In genomic region chr2:37635359-37636208, GRCh38 we compare ENCODE assay signal across 8 cellular contexts. TPM values are rescaled to one million over a fixed set of nuclear protein-coding genes. Genes with fewer than 3 reads are reported as not detected.
A peak's percentile ranks its signal among the peaks of the same experiment; 100 is the strongest.
DNase-seq lines count a peak whose midpoint lies in the region; ATAC-seq and TF ChIP-seq lines count a peak whose summit lies in the region.

No MANE protein-coding gene starts in this region.

- H3K27ac Mint-ChIP-seq in activated CD4-positive, alpha-beta T cell treated with anti-CD3 and anti-CD28 coated beads, Interleukin-2, amount 10 ng/mL, durations not matched to agents 7 days and 5 days: peak overlapping the region; percentile 64

- no peaks in the 10 kb centered on the region for H3K9me3 ChIP-seq in SK-N-SH
- no peaks in the 10 kb centered on the region for H3K9me3 ChIP-seq in esophagus squamous epithelium
- no peaks in the 10 kb centered on the region for H3K9me3 ChIP-seq in thyroid gland

- H3K4me2 ChIP-seq in SK-N-SH: no peak overlapping the region

- H3K4me3 ChIP-seq in SK-N-SH (ENCODE audit: low read depth in 2 of 2, low read length in 1 of 2) (no peak overlapping the region), esophagus squamous epithelium (no peak overlapping the region), thyroid gland (replicated peaks in 1 of 3) (no peak overlapping the region)

- H3K9me2 ChIP-seq in SK-N-SH: no peaks in the 10 kb centered on the region

- H3K27ac ChIP-seq in SK-N-SH (ENCODE audit: low read depth in 2 of 2, low read length in 1 of 2) (peak overlapping the region in 1 of 2 experiments; percentile 26; a peak in 2 of 4 replicates), esophagus squamous epithelium (peak overlapping the region in 2 of 4 donors; percentile 15 to 33), thyroid gland (no peak overlapping the region)

- peaks cover 8% of the 10 kb centered on the region; the same call in 1 of the 2 replicates for H3K79me2 ChIP-seq in SK-N-SH (ENCODE audit: insufficient read depth)

- H3K36me3 Mint-ChIP-seq in activated CD4-positive, alpha-beta T cell treated with anti-CD3 and anti-CD28 coated beads, Interleukin-2, amount 10 ng/mL, durations not matched to agents 7 days and 5 days (ENCODE audit: low read depth): peaks cover 11% of the 10 kb centered on the region

- no peak overlapping the region for H3K4me3 Mint-ChIP-seq in activated CD4-positive, alpha-beta T cell treated with anti-CD3 and anti-CD28 coated beads, Interleukin-2, amount 10 ng/mL, durations not matched to agents 7 days and 5 days

- H3K27me3 ChIP-seq in SK-N-SH (ENCODE audit: insufficient read depth) (no peaks in the 10 kb centered on the region), esophagus squamous epithelium (no peaks in the 10 kb centered on the region), thyroid gland (no peaks in the 10 kb centered on the region)

- ATAC-seq in SK-N-SH treated with all-trans-retinoic acid at 6 μM for 48 hours (peak; percentile 0), HG03457 (IDR thresholded peaks at IDR 0.05; ENCODE audit: unreplicated experiment) (peak; percentile 67)

- peaks cover 46% of the 10 kb centered on the region for H3K4me1 Mint-ChIP-seq in activated CD4-positive, alpha-beta T cell treated with anti-CD3 and anti-CD28 coated beads, Interleukin-2, amount 10 ng/mL, durations not matched to agents 7 days and 5 days

- TF ChIP-seq EP300 in SK-N-SH (IDR thresholded peaks at IDR 0.05; ENCODE audit: borderline replicate concordance in 1 of 2, low read depth in 1 of 2, low read length in 1 of 2): no peak

- peaks cover 2% of the 10 kb centered on the region for H3K9me3 Mint-ChIP-seq in activated CD4-positive, alpha-beta T cell treated with anti-CD3 and anti-CD28 coated beads, Interleukin-2, amount 10 ng/mL, durations not matched to agents 7 days and 5 days

- H3K4me1 ChIP-seq in SK-N-SH (ENCODE audit: control insufficient read depth in 1 of 2, insufficient read depth in 2 of 2, low read depth in 1 of 2, low read length in 1 of 2) (peaks cover 13 to 56% of the 10 kb centered on the region in 2 experiments; a peak in 3 of 4 replicates), esophagus squamous epithelium (peaks cover 0 to 21% (median 6%) of the 10 kb centered on the region in 3 donors), thyroid gland (no peaks in the 10 kb centered on the region)

- no peak overlapping the region for H3K9ac ChIP-seq in SK-N-SH

- no peaks in the 10 kb centered on the region for H4K20me1 ChIP-seq in SK-N-SH (ENCODE audit: insufficient read depth)

- H3K27me3 Mint-ChIP-seq in activated CD4-positive, alpha-beta T cell treated with anti-CD3 and anti-CD28 coated beads, Interleukin-2, amount 10 ng/mL, durations not matched to agents 7 days and 5 days: no peaks in the 10 kb centered on the region

- DNase-seq in SK-N-SH (no peak), esophagus squamous epithelium (lab: John Stamatoyannopoulos, UW) (peak; percentile 17), thyroid gland (no peak), GM03348 (ENCODE audit: low spot score) (no peak)
- peak; percentile 69 for DNase-seq in activated CD4-positive, alpha-beta T cell treated with anti-CD3 and anti-CD28 coated beads, Interleukin-2, amount 10 ng/mL, durations not matched to agents 7 days and 5 days
- peak; percentile 69 for DNase-seq in stimulated activated CD4-positive, alpha-beta T cell treated with anti-CD3 and anti-CD28 coated beads, Interleukin-2, amount 100 ng/mL, for 4 hours (ENCODE audit: low read depth)

- TF ChIP-seq CTCF in SK-N-SH (IDR thresholded peaks at IDR 0.05): no peak
- TF ChIP-seq CTCF in esophagus squamous epithelium (IDR thresholded peaks at IDR 0.05): no peak
- no peak for TF ChIP-seq CTCF in thyroid gland (IDR thresholded peaks at IDR 0.05)

- CTCF ChIA-PET in SK-N-SH (lab: Yijun Ruan, JAX): interaction anchor here (0.7 to 2.6 kb wide), 7 partner anchors 14 to 242 kb away, joined by 3 to 9 read pairs (median 4); no protein-coding TSS in a partner anchor
- CTCF ChIA-PET in activated CD4-positive, alpha-beta T cell treated with anti-CD3 and anti-CD28 coated beads, Interleukin-2, amount 10 ng/mL, durations not matched to agents 7 days and 5 days (lab: Charles Lee): interaction anchor here (0.7 to 1.9 kb wide), 2 partner anchors 15 to 1026 kb away, joined by 3 to 7 read pairs; no protein-coding TSS in a partner anchor

- no peak for TF ChIP-seq RAD21 in SK-N-SH (IDR thresholded peaks at IDR 0.05; ENCODE audit: low read length)

- TF ChIP-seq POLR2A in esophagus squamous epithelium (IDR thresholded peaks at IDR 0.05) (no peak), thyroid gland (IDR thresholded peaks at IDR 0.05) (no peak)

- H3K36me3 ChIP-seq in SK-N-SH (replicated peaks in 1 of 2; ENCODE audit: control insufficient read depth in 1 of 2, insufficient read depth in 2 of 2, low read length in 1 of 2) (peaks cover 7 to 14% of the 10 kb centered on the region in 2 experiments), esophagus squamous epithelium (no peaks in the 10 kb centered on the region), thyroid gland (no peaks in the 10 kb centered on the region)

- whole genome bisulfite sequencing in SK-N-SH (ENCODE audit: low lambda C conversion rate): 86% methylated on average over 9 of the region's 9 CpGs
- 16 to 46% methylated on average over 6 of the region's 9 CpGs for WGBS in esophagus squamous epithelium, 2 donors
- WGBS in thyroid gland, 2 donors: 82 to 88% methylated on average over 9 of the region's 9 CpGs

- POLR2A ChIA-PET in SK-N-SH (lab: Yijun Ruan, JAX): no interaction called here
- POLR2A ChIA-PET in activated CD4-positive, alpha-beta T cell treated with anti-CD3 and anti-CD28 coated beads, Interleukin-2, amount 10 ng/mL, durations not matched to agents 7 days and 5 days (lab: Charles Lee): no interaction called here

- H3F3A ChIP-seq in SK-N-SH (replicated peaks; ENCODE audit: insufficient read depth): peaks cover 26% of the 10 kb centered on the region

- intact Hi-C loops in esophagus squamous epithelium (cut with DNase I) (no loop called here), thyroid gland (cut with DNase I) (no loop called here)

- H2AFZ ChIP-seq in SK-N-SH (ENCODE audit: low read depth): no peak overlapping the region

TF ChIP-seq in SK-N-SH treated with all-trans-retinoic acid at 6 μM for 48 hours, 23 proteins besides CTCF, POLR2A, EP300 and RAD21 (continues in another document):
- no peak for TF ChIP-seq ZC3H10 (CRISPR knock-in tag; IDR thresholded peaks at IDR 0.05)
- TF ChIP-seq, protein P1, sequence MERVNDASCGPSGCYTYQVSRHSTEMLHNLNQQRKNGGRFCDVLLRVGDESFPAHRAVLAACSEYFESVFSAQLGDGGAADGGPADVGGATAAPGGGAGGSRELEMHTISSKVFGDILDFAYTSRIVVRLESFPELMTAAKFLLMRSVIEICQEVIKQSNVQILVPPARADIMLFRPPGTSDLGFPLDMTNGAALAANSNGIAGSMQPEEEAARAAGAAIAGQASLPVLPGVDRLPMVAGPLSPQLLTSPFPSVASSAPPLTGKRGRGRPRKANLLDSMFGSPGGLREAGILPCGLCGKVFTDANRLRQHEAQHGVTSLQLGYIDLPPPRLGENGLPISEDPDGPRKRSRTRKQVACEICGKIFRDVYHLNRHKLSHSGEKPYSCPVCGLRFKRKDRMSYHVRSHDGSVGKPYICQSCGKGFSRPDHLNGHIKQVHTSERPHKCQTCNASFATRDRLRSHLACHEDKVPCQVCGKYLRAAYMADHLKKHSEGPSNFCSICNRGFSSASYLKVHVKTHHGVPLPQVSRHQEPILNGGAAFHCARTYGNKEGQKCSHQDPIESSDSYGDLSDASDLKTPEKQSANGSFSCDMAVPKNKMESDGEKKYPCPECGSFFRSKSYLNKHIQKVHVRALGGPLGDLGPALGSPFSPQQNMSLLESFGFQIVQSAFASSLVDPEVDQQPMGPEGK (CRISPR knock-in tag; IDR thresholded peaks at IDR 0.05; ENCODE audit: borderline replicate concordance): no peak

TF ChIP-seq in SK-N-SH, 30 proteins besides CTCF, POLR2A, EP300 and RAD21 (continues in another document):
- TF ChIP-seq YY1 (IDR thresholded peaks at IDR 0.05; ENCODE audit: low read depth) (no peak), PBX3 (IDR thresholded peaks at IDR 0.05) (no peak), TEAD4 (IDR thresholded peaks at IDR 0.05; ENCODE audit: borderline replicate concordance, insufficient read depth) (no peak), MAX (IDR thresholded peaks at IDR 0.05; ENCODE audit: low read depth) (no peak)
- TF ChIP-seq, protein P2, sequence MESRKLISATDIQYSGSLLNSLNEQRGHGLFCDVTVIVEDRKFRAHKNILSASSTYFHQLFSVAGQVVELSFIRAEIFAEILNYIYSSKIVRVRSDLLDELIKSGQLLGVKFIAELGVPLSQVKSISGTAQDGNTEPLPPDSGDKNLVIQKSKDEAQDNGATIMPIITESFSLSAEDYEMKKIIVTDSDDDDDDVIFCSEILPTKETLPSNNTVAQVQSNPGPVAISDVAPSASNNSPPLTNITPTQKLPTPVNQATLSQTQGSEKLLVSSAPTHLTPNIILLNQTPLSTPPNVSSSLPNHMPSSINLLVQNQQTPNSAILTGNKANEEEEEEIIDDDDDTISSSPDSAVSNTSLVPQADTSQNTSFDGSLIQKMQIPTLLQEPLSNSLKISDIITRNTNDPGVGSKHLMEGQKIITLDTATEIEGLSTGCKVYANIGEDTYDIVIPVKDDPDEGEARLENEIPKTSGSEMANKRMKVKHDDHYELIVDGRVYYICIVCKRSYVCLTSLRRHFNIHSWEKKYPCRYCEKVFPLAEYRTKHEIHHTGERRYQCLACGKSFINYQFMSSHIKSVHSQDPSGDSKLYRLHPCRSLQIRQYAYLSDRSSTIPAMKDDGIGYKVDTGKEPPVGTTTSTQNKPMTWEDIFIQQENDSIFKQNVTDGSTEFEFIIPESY (IDR thresholded peaks at IDR 0.05; ENCODE audit: borderline replicate concordance, low read depth): no peak

RNA-seq across cellular contexts. Expression of gene CDC42EP3, which starts 35.9 kb away (rescaled TPM):
- polyA plus RNA-seq in SK-N-SH (2012; rRNA removed): 87.5 and 105 TPM in 2 replicates
- 92.7 and 103 TPM in 2 replicates for polyA plus RNA-seq in SK-N-SH (2012; cell fraction: cytosol; rRNA removed)
- 70.1 and 83.8 TPM in 2 replicates for polyA plus RNA-seq in SK-N-SH (2012; cell fraction: nucleus; rRNA removed)
- total RNA-seq in activated CD4-positive, alpha-beta T cell treated with anti-CD3 and anti-CD28 coated beads, Interleukin-2, amount 10 ng/mL, durations not matched to agents 7 days and 5 days: 10 to 100 TPM; 28.2 to 39.8 TPM
- total RNA-seq in esophagus squamous epithelium (10 to 100 TPM in 2 of 4 donors, 1 to 10 TPM in 1, under 1 TPM in 1; 0.57 to 16.2 (median 9.9) TPM), thyroid gland (10 to 100 TPM in 3 of 4 donors, 1 to 10 TPM in 1; 8.1 to 24.7 (median 18.8) TPM)

Comparison
In these comparisons a context has a peak if more than half of its experiments do, and no peak if none do; other contexts are left out.
1. DNase-seq: peak in activated CD4-positive, alpha-beta T cell treated with anti-CD3 and anti-CD28 coated beads, Interleukin-2, amount 10 ng/mL, durations not matched to agents 7 days and 5 days (single experiment), esophagus squamous epithelium (single experiment) and stimulated activated CD4-positive, alpha-beta T cell treated with anti-CD3 and anti-CD28 coated beads, Interleukin-2, amount 100 ng/mL, for 4 hours (single experiment); none in SK-N-SH (single experiment), thyroid gland (0 of 2) and GM03348 (single experiment).